In the genomic region with DNA sequence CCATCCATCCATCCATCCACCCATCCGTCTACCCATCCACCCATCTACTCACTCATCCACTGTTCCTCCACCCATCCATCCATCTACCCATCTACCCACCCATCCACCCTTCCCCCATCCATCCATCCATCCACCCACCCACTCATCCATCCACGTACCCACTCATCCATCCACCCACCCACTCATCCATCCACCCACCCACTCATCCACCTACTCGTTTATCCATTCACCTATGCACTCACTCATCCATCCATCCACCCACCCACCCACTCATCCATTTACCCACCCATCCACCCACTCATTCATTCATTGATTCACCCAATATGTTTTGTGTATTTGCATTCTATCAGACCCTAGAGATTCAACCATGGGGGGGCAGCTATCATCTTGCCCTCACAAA, we compare ENCODE assay signal across 30 cellular contexts. TPM values are rescaled to one million over a fixed set of nuclear protein-coding genes. Genes with fewer than 3 reads are reported as not detected.
"Had no signal": no experiment of that assay in that cellular context is flagged by ENCODE, and none has a peak within 500 bp of the region (broad histone marks: within the 10 kb centered on the region; RNA-seq: fewer than 3 reads in every experiment).

No MANE protein-coding gene starts in this region.

- H3K36me3 ChIP-seq: adrenal gland, cardiac muscle cell, gastrocnemius medialis, left ventricle myocardium inferior, neural progenitor cell, right atrium auricular region, transverse colon had no signal

- H3K27me3 ChIP-seq: adrenal gland, body of pancreas, cardiac muscle cell, gastrocnemius medialis, neural progenitor cell, right atrium auricular region, testis, transverse colon had no signal

- H3K36me3 Mint-ChIP-seq: mesothelial cell of epicardium, naive B cell, neural progenitor cell, T-cell had no signal

- H3K4me1 ChIP-seq: adrenal gland, body of pancreas, gastrocnemius medialis, left ventricle myocardium inferior, neural progenitor cell, parathyroid adenoma, right atrium auricular region, testis had no signal

- H3K4me1 Mint-ChIP-seq: mesothelial cell of epicardium had no signal

- H3K9me3 ChIP-seq: adrenal gland, body of pancreas, gastrocnemius medialis, right atrium auricular region, testis, transverse colon had no signal

- H3K4me3 ChIP-seq: adrenal gland, body of pancreas, cardiac muscle cell, coronary artery, dorsolateral prefrontal cortex, gastrocnemius medialis, left ventricle myocardium inferior, lung, neural progenitor cell, right atrium auricular region, smooth muscle cell, testis, transverse colon had no signal

- H3K27ac ChIP-seq: adrenal gland, body of pancreas, cardiac muscle cell, coronary artery, dorsolateral prefrontal cortex, gastrocnemius medialis, left ventricle myocardium inferior, neural progenitor cell, parathyroid adenoma, right atrium auricular region, testis, transverse colon had no signal

- ATAC-seq: activated CD8-positive, alpha-beta T cell treated with anti-CD3 and anti-CD28 coated beads for 36 hours; activated T-cell treated with anti-CD3 and anti-CD28 coated beads, Interleukin-2, amount 50 U/mL, for 4 hours; body of pancreas; gastrocnemius medialis; T-cell had no signal

- H3K4me3 Mint-ChIP-seq: activated CD8-positive, alpha-beta T cell treated with anti-CD3 and anti-CD28 coated beads for 36 hours; activated naive CD8-positive, alpha-beta T cell treated with anti-CD3 and anti-CD28 coated beads for 36 hours; activated T-cell treated with anti-CD3 and anti-CD28 coated beads, Interleukin-2, amount 50 U/mL, for 4 hours; mesothelial cell of epicardium; neural progenitor cell had no signal

- H3K9me3 Mint-ChIP-seq: mesothelial cell of epicardium had no signal

- H3K27me3 Mint-ChIP-seq: activated CD8-positive, alpha-beta T cell treated with anti-CD3 and anti-CD28 coated beads for 36 hours; activated naive CD8-positive, alpha-beta T cell treated with anti-CD3 and anti-CD28 coated beads for 36 hours; naive B cell; T-cell had no signal

- DNase-seq: activated CD4-positive, alpha-beta T cell treated with anti-CD3 and anti-CD28 coated beads for 48 hours; activated CD8-positive, alpha-beta T cell treated with anti-CD3 and anti-CD28 coated beads for 36 hours; activated naive CD4-positive, alpha-beta T cell treated with Interleukin-2 at 50 U/mL for 16 hours; activated naive CD8-positive, alpha-beta T cell treated with anti-CD3 and anti-CD28 coated beads for 36 hours; activated T-cell treated with anti-CD3 and anti-CD28 coated beads, Interleukin-2, amount 50 U/mL, for 4 hours; adrenal gland; aorta; body of pancreas; dorsolateral prefrontal cortex; effector memory CD4-positive, alpha-beta T cell; erythroblast; gastrocnemius medialis; glutamatergic neuron; left ventricle myocardium inferior; naive B cell; occipital lobe; stimulated activated CD4-positive, alpha-beta T cell treated with anti-CD3 and anti-CD28 coated beads, Interleukin-1b, Interleukin-23, amount 100 ng/mL, for 48 hours; stimulated activated CD8-positive, alpha-beta memory T cell treated with anti-CD3 and anti-CD28 coated beads, Interleukin-4, amount 100 ng/mL, for 48 hours; stimulated activated naive CD4-positive, alpha-beta T cell; T-cell; testis; transverse colon had no signal

- H3K27ac Mint-ChIP-seq: activated CD8-positive, alpha-beta T cell treated with anti-CD3 and anti-CD28 coated beads for 36 hours; activated naive CD8-positive, alpha-beta T cell treated with anti-CD3 and anti-CD28 coated beads for 36 hours; mesothelial cell of epicardium had no signal

RNA-seq across cellular contexts. Expression of gene TNFRSF8, which starts 27.2 kb away (rescaled TPM):
- total RNA-seq: body of pancreas, occipital lobe had no signal
- polyA plus RNA-seq: cardiac muscle cell had no signal
